Comparison of ENCODE assay signal across 19 cellular contexts in genomic region chr10:127926455-127926854, GRCh38. TPM values are rescaled to one million over a fixed set of nuclear protein-coding genes. Genes with fewer than 3 reads are reported as not detected.
DNase-seq lines count a peak whose midpoint lies in the region; ATAC-seq, FAIRE-seq and TF ChIP-seq lines count a peak whose summit lies in the region.
"Had no signal": no experiment of that assay in that cellular context is flagged by ENCODE, and none has a peak within 500 bp of the region (broad histone marks: within the 10 kb centered on the region; RNA-seq: fewer than 3 reads in every experiment).

No MANE protein-coding gene starts in this region.

- H3K4me1 Mint-ChIP-seq in astrocyte (ENCODE audit: low read depth, unreplicated experiment), result peaks cover 52% of the 10 kb centered on the region
- H3K4me1 Mint-ChIP-seq: T-cell had no signal

- no peak for FAIRE-seq in astrocyte (lab: Jason Lieb, UNC)

- no peak for TF ChIP-seq CTCF in astrocyte (IDR thresholded peaks at IDR 0.05; ENCODE audit: insufficient read depth, low read depth, low read length)
- TF ChIP-seq CTCF in lower lobe of right lung (IDR thresholded peaks at IDR 0.05), result no peak
- no peak for TF ChIP-seq CTCF in stomach (IDR thresholded peaks at IDR 0.05)

- H3K27ac ChIP-seq in astrocyte (ENCODE audit: low read depth, low read length) (no peak overlapping the region), lower lobe of right lung (peak overlapping the region; percentile 68), stomach (peak overlapping the region in 3 of 5 donors; percentile 36 to 51 (median 49))
- H3K27ac ChIP-seq: gastrocnemius medialis had no signal

- peak overlapping the region; percentile 75 for H3K27ac Mint-ChIP-seq in astrocyte (ENCODE audit: unreplicated experiment)
- H3K27ac Mint-ChIP-seq: activated T-helper 2 cell treated with anti-CD3 and anti-CD28 coated beads, Interferon-gamma antibody, Interleukin-2, Interleukin-4, amounts not matched to agents 10 μg/mL and 5 μg/mL and 100 μg/mL, durations not matched to agents 14 hours and 24 hours and 36 hours; mesothelial cell of epicardium; T-cell had no signal

- H4K20me1 ChIP-seq in astrocyte (ENCODE audit: insufficient read depth, low read length), result no peaks in the 10 kb centered on the region

- peaks cover 2% of the 10 kb centered on the region for H3K36me3 Mint-ChIP-seq in astrocyte (ENCODE audit: low read depth, unreplicated experiment)
- H3K36me3 Mint-ChIP-seq: mesothelial cell of epicardium, T-cell had no signal

- H3K4me3 Mint-ChIP-seq in astrocyte (ENCODE audit: unreplicated experiment), result peak overlapping the region; percentile 56
- H3K4me3 Mint-ChIP-seq: mesothelial cell of epicardium, T-cell had no signal

- H3K27me3 ChIP-seq in astrocyte (ENCODE audit: insufficient read depth, low read length) (no peaks in the 10 kb centered on the region), lower lobe of right lung (ENCODE audit: low read depth) (no peaks in the 10 kb centered on the region), stomach (no peaks in the 10 kb centered on the region)
- H3K27me3 ChIP-seq: gastrocnemius medialis, MG63 had no signal

- no peaks in the 10 kb centered on the region for H3K9me3 ChIP-seq in astrocyte (ENCODE audit: insufficient read depth, low read depth, low read length)
- H3K9me3 ChIP-seq in lower lobe of right lung, result no peaks in the 10 kb centered on the region
- H3K9me3 ChIP-seq in stomach, result no peaks in the 10 kb centered on the region
- H3K9me3 ChIP-seq: gastrocnemius medialis, HAP-1, MG63, thoracic aorta had no signal

- H3K9me3 Mint-ChIP-seq in astrocyte (ENCODE audit: unreplicated experiment), result peaks cover 4% of the 10 kb centered on the region
- H3K9me3 Mint-ChIP-seq: activated T-helper 2 cell treated with anti-CD3 and anti-CD28 coated beads, Interferon-gamma antibody, Interleukin-2, Interleukin-4, amounts not matched to agents 10 μg/mL and 5 μg/mL and 100 μg/mL, durations not matched to agents 14 hours and 24 hours and 36 hours; T-cell had no signal

- H3K4me3 ChIP-seq in astrocyte (ENCODE audit: insufficient read depth, low read depth, low read length) (no peak overlapping the region), lower lobe of right lung (no peak overlapping the region), stomach (no peak overlapping the region)
- H3K4me3 ChIP-seq: gastrocnemius medialis, HAP-1, MG63, thoracic aorta had no signal

- H3K36me3 ChIP-seq in astrocyte (ENCODE audit: insufficient read depth, low read length) (no peaks in the 10 kb centered on the region), lower lobe of right lung (no peaks in the 10 kb centered on the region), stomach (no peaks in the 10 kb centered on the region)
- H3K36me3 ChIP-seq: gastrocnemius medialis, HAP-1, MG63, thoracic aorta had no signal

- WGBS in stomach, 5 donors, result 52 to 65% (median 57%) methylated on average over 8 of the region's 8 CpGs

- peak overlapping the region; percentile 16 for H3K4me2 ChIP-seq in astrocyte (ENCODE audit: low read length)

- H3K79me2 ChIP-seq in astrocyte (ENCODE audit: insufficient read depth, low read length), result peaks cover 28% of the 10 kb centered on the region

- DNase-seq in MV-4-11 (lab: John Stamatoyannopoulos, UW), result peak; percentile 94
- DNase-seq in astrocyte (ENCODE audit: low read depth), result no peak
- DNase-seq in lower lobe of right lung, result peak; percentile 60
- DNase-seq in stomach, result no peak
- DNase-seq in midbrain (lab: John Stamatoyannopoulos, UW), result no peak
- no peak for DNase-seq in stimulated activated CD4-positive, alpha-beta T cell treated with anti-CD3 and anti-CD28 coated beads, Interleukin-4, amount 100 ng/mL, for 1 hour
- DNase-seq: amniotic stem cell, gastrocnemius medialis, MG63, NCI-H748 treated with DMSO at 0.1 percent for 48 hours, occipital lobe, T-cell had no signal

- no peaks in the 10 kb centered on the region for H3K27me3 Mint-ChIP-seq in astrocyte (ENCODE audit: low read depth, unreplicated experiment)

- ATAC-seq in lower lobe of right lung, result peak in 1 of 2 donors; percentile 41
- ATAC-seq in GM18511 (IDR thresholded peaks at IDR 0.05; ENCODE audit: unreplicated experiment), result no peak
- ATAC-seq: gastrocnemius medialis, T-cell had no signal

- H3K9ac ChIP-seq in astrocyte (ENCODE audit: low read length), result no peak overlapping the region

- H2AFZ ChIP-seq in astrocyte (ENCODE audit: low read depth, low read length), result no peak overlapping the region

- TF ChIP-seq EP300 in stomach (IDR thresholded peaks at IDR 0.05), result no peak

- intact Hi-C loops in lower lobe of right lung (cut with DNase I) (no loop called here), stomach (cut with DNase I; ENCODE audit: low total_unique reads) (no loop called here)

- H3K4me1 ChIP-seq in astrocyte (ENCODE audit: insufficient read depth, low read length), result peaks cover 35% of the 10 kb centered on the region
- peaks cover 71% of the 10 kb centered on the region for H3K4me1 ChIP-seq in lower lobe of right lung
- peaks cover 34 to 80% (median 40%) of the 10 kb centered on the region in 4 donors for H3K4me1 ChIP-seq in stomach

- TF ChIP-seq POLR2A in stomach (IDR thresholded peaks at IDR 0.05), result no peak

RNA-seq across cellular contexts. Expression of gene PTPRE, which starts 19.6 kb away (rescaled TPM):
- 14.1 and 15.8 TPM in 2 replicates for total RNA-seq in astrocyte
- 60.5 TPM for total RNA-seq in lower lobe of right lung
- total RNA-seq in stomach, result 10 to 100 TPM in 4 of 5 donors, 1 to 10 TPM in 1; 5.5 to 26.4 (median 13.2) TPM
- 1 to 10 TPM; 4.0 to 5.0 (median 4.4) TPM for polyA plus RNA-seq in stomach

RNA-seq across cellular contexts. Expression of gene CLRN3, which starts 33.7 kb away (rescaled TPM):
- not detected in 2 replicates for total RNA-seq in astrocyte
- total RNA-seq in lower lobe of right lung, result not detected
- total RNA-seq in stomach, result 10 to 100 TPM in 1 of 5 donors, 1 to 10 TPM in 1, not detected in 3; 1.7 to 15.4 TPM
- polyA plus RNA-seq in stomach, result under 1 TPM in 1 of 3 donors, not detected in 2; 0.25 TPM
- total RNA-seq: activated CD8-positive, alpha-beta memory T cell treated with anti-CD3 and anti-CD28 coated beads for 36 hours; activated T-helper 2 cell treated with anti-CD3 and anti-CD28 coated beads, Interferon-gamma antibody, Interleukin-2, Interleukin-4, amounts not matched to agents 10 μg/mL and 5 μg/mL and 100 μg/mL, durations not matched to agents 14 hours and 24 hours and 36 hours; mesothelial cell of epicardium; T-cell; thoracic aorta had no signal
- polyA plus RNA-seq: BJ had no signal

Comparison
In these comparisons a context has a peak if more than half of its experiments do, and no peak if none do; other contexts are left out.
1. DNase-seq: peak in MV-4-11 (single experiment) and lower lobe of right lung (single experiment); none in astrocyte (single experiment), stomach (single experiment), midbrain (single experiment) and stimulated activated CD4-positive, alpha-beta T cell treated with anti-CD3 and anti-CD28 coated beads, Interleukin-4, amount 100 ng/mL, for 1 hour (single experiment).